8 cellular contexts compared by ENCODE assay signal in the genomic region with DNA sequence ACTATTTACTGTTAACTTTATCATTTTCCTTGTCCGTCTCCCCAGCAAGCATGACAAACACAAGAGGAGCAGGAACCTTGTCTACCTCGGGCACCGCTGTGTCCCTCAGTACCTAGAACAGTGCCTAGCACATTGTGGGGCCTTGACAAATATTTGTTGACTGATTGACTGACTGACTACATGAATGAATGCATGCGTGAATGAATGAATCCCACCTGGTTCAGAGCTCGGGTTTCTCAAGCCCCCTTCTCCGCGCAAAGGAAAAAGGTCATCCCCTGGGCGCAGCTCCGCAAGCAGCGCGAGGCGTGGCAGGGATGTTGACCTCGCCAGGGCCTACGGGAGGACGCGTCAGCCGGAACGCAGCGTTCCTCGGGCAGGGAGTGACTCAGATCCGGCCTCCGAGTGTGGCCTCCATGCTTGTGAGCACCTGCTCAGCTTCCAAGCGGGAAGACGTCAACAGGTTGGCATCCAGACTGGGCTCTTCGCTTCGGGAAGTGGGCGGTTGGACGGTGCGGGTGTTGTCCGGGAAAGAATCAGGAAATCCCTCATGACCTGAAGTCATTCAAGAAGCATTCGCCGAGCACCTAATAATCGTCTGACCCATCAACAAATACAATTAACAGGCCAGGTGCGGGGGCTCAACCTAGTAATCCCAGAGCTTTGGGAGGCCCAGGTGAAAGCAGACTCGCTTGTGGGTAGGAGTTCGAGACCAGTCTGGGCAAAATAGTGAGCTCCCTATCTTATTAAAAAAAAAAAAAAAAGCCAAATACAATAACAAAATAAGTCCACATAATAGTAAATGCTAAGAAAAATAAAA. TPM values are rescaled to one million over a fixed set of nuclear protein-coding genes. Genes with fewer than 3 reads are reported as not detected.
A peak's percentile ranks its signal among the peaks of the same experiment; 100 is the strongest.
DNase-seq lines count a peak whose midpoint lies in the region; ATAC-seq and TF ChIP-seq lines count a peak whose summit lies in the region.

No MANE protein-coding gene starts in this region.

- peak overlapping the region; percentile 96 for H3K4me2 ChIP-seq in Karpas-422 (ENCODE audit: low read depth, low read length, poor library complexity, severe bottlenecking)

- H3K4me3 Mint-ChIP-seq in stimulated activated effector memory CD8-positive, alpha-beta T cell treated with anti-CD3 and anti-CD28 coated beads, Interleukin-12 subunit alpha, Interleukin-12 subunit beta, amount 100 ng/mL, for 72 hours, result peak overlapping the region; percentile 85

- DNase-seq in Daoy (ENCODE audit: low read depth) (peak; percentile 93), Karpas-422 (peak; percentile 50), body of pancreas (peak; percentile 63 to 90 (median 74)), kidney epithelial cell (ENCODE audit: low read depth) (peak; percentile 99), hippocampal formation (lab: John Stamatoyannopoulos, UW) (no peak), D341Med (ENCODE audit: low spot score) (no peak)
- no peak for DNase-seq in stimulated activated effector memory CD8-positive, alpha-beta T cell treated with anti-CD3 and anti-CD28 coated beads, Interleukin-12 subunit alpha, Interleukin-12 subunit beta, amount 100 ng/mL, for 72 hours (ENCODE audit: low spot score in 2 of 2)

- intact Hi-C loops in body of pancreas (cut with DNase I), result no loop called here

- peaks cover 22% of the 10 kb centered on the region for H3K4me1 ChIP-seq in Karpas-422 (ENCODE audit: low read length)
- peaks cover 9% of the 10 kb centered on the region for H3K4me1 ChIP-seq in body of pancreas

- no peaks in the 10 kb centered on the region for H3K9me3 Mint-ChIP-seq in stimulated activated effector memory CD8-positive, alpha-beta T cell treated with anti-CD3 and anti-CD28 coated beads, Interleukin-12 subunit alpha, Interleukin-12 subunit beta, amount 100 ng/mL, for 72 hours

- 29 to 35% methylated on average over 20 to 33 of the region's 36 CpGs for WGBS in body of pancreas, 2 donors

- no peaks in the 10 kb centered on the region for H3K79me2 ChIP-seq in Karpas-422 (ENCODE audit: low read length)

- ATAC-seq in GM21786 (IDR thresholded peaks at IDR 0.05; ENCODE audit: unreplicated experiment) (peak; percentile 39), body of pancreas (peak; percentile 51)
- peak; percentile 73 for ATAC-seq in stimulated activated effector memory CD8-positive, alpha-beta T cell treated with anti-CD3 and anti-CD28 coated beads, Interleukin-12 subunit alpha, Interleukin-12 subunit beta, amount 100 ng/mL, for 72 hours

- no peak for TF ChIP-seq POLR2A in body of pancreas (IDR thresholded peaks at IDR 0.05)

- H3K9me3 ChIP-seq in Karpas-422 (ENCODE audit: low read length), result no peaks in the 10 kb centered on the region
- no peaks in the 10 kb centered on the region for H3K9me3 ChIP-seq in body of pancreas

- H3K9me2 ChIP-seq in Karpas-422 (replicated peaks; ENCODE audit: insufficient read depth, low read length), result no peaks in the 10 kb centered on the region

- H3K4me1 Mint-ChIP-seq in stimulated activated effector memory CD8-positive, alpha-beta T cell treated with anti-CD3 and anti-CD28 coated beads, Interleukin-12 subunit alpha, Interleukin-12 subunit beta, amount 100 ng/mL, for 72 hours, result peaks cover 48% of the 10 kb centered on the region

- no peaks in the 10 kb centered on the region for H3K27me3 ChIP-seq in Karpas-422 (ENCODE audit: low read length)
- H3K27me3 ChIP-seq in body of pancreas, result no peaks in the 10 kb centered on the region
- H3K27me3 ChIP-seq in kidney epithelial cell (ENCODE audit: control insufficient read depth, insufficient read depth, low read length), result no peaks in the 10 kb centered on the region

- H3K4me3 ChIP-seq in Karpas-422 (ENCODE audit: low read length) (peak overlapping the region; percentile 86), body of pancreas (no peak overlapping the region), kidney epithelial cell (ENCODE audit: low read depth, low read length) (peak overlapping the region; percentile 12)

- H4K20me1 ChIP-seq in Karpas-422 (ENCODE audit: insufficient read depth, low read depth, low read length), result no peaks in the 10 kb centered on the region

- peaks cover 33% of the 10 kb centered on the region for H3K36me3 Mint-ChIP-seq in stimulated activated effector memory CD8-positive, alpha-beta T cell treated with anti-CD3 and anti-CD28 coated beads, Interleukin-12 subunit alpha, Interleukin-12 subunit beta, amount 100 ng/mL, for 72 hours

- H3K9ac ChIP-seq in Karpas-422 (ENCODE audit: low read length), result peak overlapping the region; percentile 54

- H3K36me3 ChIP-seq in Karpas-422 (ENCODE audit: insufficient read depth, low read length) (no peaks in the 10 kb centered on the region), body of pancreas (replicated peaks in 1 of 2; ENCODE audit: insufficient read depth in 1 of 2, low read depth in 2 of 2) (no peaks in the 10 kb centered on the region), kidney epithelial cell (ENCODE audit: control insufficient read depth, insufficient read depth, low read length) (no peaks in the 10 kb centered on the region)

- no peak for TF ChIP-seq CTCF in body of pancreas (IDR thresholded peaks at IDR 0.05)
- TF ChIP-seq CTCF in kidney epithelial cell (IDR thresholded peaks at IDR 0.05; ENCODE audit: insufficient read depth, low read length, poor library complexity, severe bottlenecking), result no peak

- no peak overlapping the region for H3K27ac ChIP-seq in Karpas-422 (ENCODE audit: low read length)
- peak overlapping the region; percentile 83 to 97 (median 92) for H3K27ac ChIP-seq in body of pancreas

- H2AFZ ChIP-seq in Karpas-422 (ENCODE audit: low read length), result peak overlapping the region; percentile 97

- peak overlapping the region; percentile 100 for H3K27ac Mint-ChIP-seq in stimulated activated effector memory CD8-positive, alpha-beta T cell treated with anti-CD3 and anti-CD28 coated beads, Interleukin-12 subunit alpha, Interleukin-12 subunit beta, amount 100 ng/mL, for 72 hours

RNA-seq across cellular contexts. Expression of a gene that starts 13.9 kb away (rescaled TPM):
- total RNA-seq in Daoy (2014; rRNA removed; shearing (Covaris generic)), result 1,358 and 1,360 TPM in 2 replicates
- 603 and 914 TPM in 2 replicates for total RNA-seq in Karpas-422 (2014; rRNA removed; shearing (Covaris generic); ENCODE audit: low replicate concordance)
- total RNA-seq in body of pancreas, result 100 to 1,000 TPM; 637 to 675 TPM
- total RNA-seq in kidney epithelial cell, result 1,369 and 1,432 TPM in 2 replicates

Comparison
In these comparisons a context has a peak if more than half of its experiments do, and no peak if none do; other contexts are left out.
1. DNase-seq: peak in Daoy (single experiment), Karpas-422 (single experiment), body of pancreas (4 of 4) and kidney epithelial cell (single experiment); none in stimulated activated effector memory CD8-positive, alpha-beta T cell treated with anti-CD3 and anti-CD28 coated beads, Interleukin-12 subunit alpha, Interleukin-12 subunit beta, amount 100 ng/mL, for 72 hours (0 of 2), hippocampal formation (0 of 2) and D341Med (single experiment).
2. H3K4me3 ChIP-seq: peak in Karpas-422 (single experiment) and kidney epithelial cell (single experiment); none in body of pancreas (0 of 2).
3. Peak in every context shown above with its lines, with median percentiles within 50 percentile points of each other: ATAC-seq.